Comparison of ENCODE assay signal across 12 cellular contexts in genomic region chr14:51564986-51565604, GRCh38.
DNase-seq lines count a peak whose midpoint lies in the region; ATAC-seq, FAIRE-seq and TF ChIP-seq lines count a peak whose summit lies in the region.
"Had no signal": no experiment of that assay in that cellular context is flagged by ENCODE, and none has a peak within 500 bp of the region (broad histone marks: within the 10 kb centered on the region; RNA-seq: fewer than 3 reads in every experiment).

No MANE protein-coding gene starts in this region.

- peaks cover 54% of the 10 kb centered on the region for H3K4me1 Mint-ChIP-seq in astrocyte (ENCODE audit: low read depth, unreplicated experiment)
- peaks cover 36% of the 10 kb centered on the region for H3K4me1 Mint-ChIP-seq in CD8-positive, alpha-beta T cell (ENCODE audit: low read depth)

- H3K27me3 Mint-ChIP-seq in astrocyte (ENCODE audit: low read depth, unreplicated experiment): no peaks in the 10 kb centered on the region
- H3K27me3 Mint-ChIP-seq in CD8-positive, alpha-beta T cell (ENCODE audit: low read depth): no peaks in the 10 kb centered on the region

- no peaks in the 10 kb centered on the region for H3K36me3 ChIP-seq in astrocyte (ENCODE audit: insufficient read depth, low read length)
- no peaks in the 10 kb centered on the region for H3K36me3 ChIP-seq in CD8-positive, alpha-beta T cell (ENCODE audit: insufficient read depth, low read length)

- no peak for ATAC-seq in HG03354 (IDR thresholded peaks at IDR 0.05; ENCODE audit: poor library complexity, severe bottlenecking, unreplicated experiment)
- no peak for ATAC-seq in CD8-positive, alpha-beta T cell
- ATAC-seq: naive thymus-derived CD4-positive, alpha-beta T cell; psoas muscle had no signal

- intact Hi-C loops in dorsolateral prefrontal cortex (cut with DNase I): no loop called here
- intact Hi-C loops in CD8-positive, alpha-beta T cell (cut with DNase I, micrococcal nuclease): loop anchor here in 1 of 2 experiments (2.0 kb wide), 1 partner anchor 86 kb away; the partner anchor contains the start of gene FRMD6

- H3K9me3 Mint-ChIP-seq in astrocyte (ENCODE audit: unreplicated experiment): peaks cover 3% of the 10 kb centered on the region
- H3K9me3 Mint-ChIP-seq in CD8-positive, alpha-beta T cell: no peaks in the 10 kb centered on the region
- H3K9me3 Mint-ChIP-seq: naive thymus-derived CD4-positive, alpha-beta T cell had no signal

- POLR2A ChIA-PET in CD8-positive, alpha-beta T cell (lab: Charles Lee): no interaction called here

- H3K4me3 ChIP-seq in astrocyte (ENCODE audit: insufficient read depth, low read depth, low read length) (no peak overlapping the region), dorsolateral prefrontal cortex (no peak overlapping the region)
- no peak overlapping the region for H3K4me3 ChIP-seq in CD8-positive, alpha-beta T cell (ENCODE audit: low read depth, low read length)
- H3K4me3 ChIP-seq: psoas muscle had no signal

- H3K27me3 ChIP-seq in astrocyte (ENCODE audit: insufficient read depth, low read length): no peaks in the 10 kb centered on the region
- no peaks in the 10 kb centered on the region for H3K27me3 ChIP-seq in dorsolateral prefrontal cortex
- H3K27me3 ChIP-seq in CD8-positive, alpha-beta T cell (ENCODE audit: insufficient read depth, low read length): no peaks in the 10 kb centered on the region

- H3K9ac ChIP-seq in astrocyte (ENCODE audit: low read length): no peak overlapping the region

- no peaks in the 10 kb centered on the region for H3K79me2 ChIP-seq in astrocyte (ENCODE audit: insufficient read depth, low read length)

- H3K4me2 ChIP-seq in astrocyte (ENCODE audit: low read length): no peak overlapping the region

- H3K4me1 ChIP-seq in astrocyte (ENCODE audit: insufficient read depth, low read length): peaks cover 11% of the 10 kb centered on the region
- peaks cover 28% of the 10 kb centered on the region for H3K4me1 ChIP-seq in CD8-positive, alpha-beta T cell (ENCODE audit: insufficient read depth, low read length)
- H3K4me1 ChIP-seq: psoas muscle had no signal

- CTCF ChIA-PET in CD8-positive, alpha-beta T cell (lab: Charles Lee): interaction anchor here (1.2 to 1.7 kb wide), 3 partner anchors 10 to 215 kb away, joined by 3 to 5 read pairs (median 4); no protein-coding TSS in a partner anchor

- peak; percentile 23 for FAIRE-seq in astrocyte (lab: Jason Lieb, UNC)
- FAIRE-seq: H54 had no signal

- H3K27ac ChIP-seq in astrocyte (ENCODE audit: low read depth, low read length) (no peak overlapping the region), dorsolateral prefrontal cortex (no peak overlapping the region)
- no peak overlapping the region for H3K27ac ChIP-seq in CD8-positive, alpha-beta T cell (ENCODE audit: low read depth, low read length)
- H3K27ac ChIP-seq: psoas muscle had no signal

- peak overlapping the region; percentile 77 for H3K27ac Mint-ChIP-seq in astrocyte (ENCODE audit: unreplicated experiment)
- no peak overlapping the region for H3K27ac Mint-ChIP-seq in CD8-positive, alpha-beta T cell

- no peak overlapping the region for H2AFZ ChIP-seq in astrocyte (ENCODE audit: low read depth, low read length)

- no peaks in the 10 kb centered on the region for H3K9me3 ChIP-seq in astrocyte (ENCODE audit: insufficient read depth, low read depth, low read length)
- no peaks in the 10 kb centered on the region for H3K9me3 ChIP-seq in CD8-positive, alpha-beta T cell (ENCODE audit: low read length)
- H3K9me3 ChIP-seq: psoas muscle had no signal

- H3K4me3 Mint-ChIP-seq in astrocyte (ENCODE audit: unreplicated experiment): no peak overlapping the region
- no peak overlapping the region for H3K4me3 Mint-ChIP-seq in CD8-positive, alpha-beta T cell

- H3K36me3 Mint-ChIP-seq in astrocyte (ENCODE audit: low read depth, unreplicated experiment): peaks cover 10% of the 10 kb centered on the region
- no peaks in the 10 kb centered on the region for H3K36me3 Mint-ChIP-seq in CD8-positive, alpha-beta T cell
- H3K36me3 Mint-ChIP-seq: naive thymus-derived CD4-positive, alpha-beta T cell had no signal

- no peaks in the 10 kb centered on the region for H4K20me1 ChIP-seq in astrocyte (ENCODE audit: insufficient read depth, low read length)

- TF ChIP-seq CTCF in astrocyte (IDR thresholded peaks at IDR 0.05; ENCODE audit: insufficient read depth, low read depth, low read length) (no peak), dorsolateral prefrontal cortex (IDR thresholded peaks at IDR 0.05 in 54 of 56, conservative IDR thresholded peaks at IDR 0.05 in 2 of 56; ENCODE audit: low read depth in 1 of 56, partially characterized antibody in 56 of 56) (no peak)
- no peak for TF ChIP-seq CTCF in CD8-positive, alpha-beta T cell (IDR thresholded peaks at IDR 0.05)

- DNase-seq in AG08395 (ENCODE audit: low spot score) (peak; percentile 25), HT-29 (ENCODE audit: low spot score) (peak; percentile 50), astrocyte (ENCODE audit: low read depth) (no peak), left kidney (ENCODE audit: low read depth, low spot score) (peak; percentile 48), dorsolateral prefrontal cortex (no peak)
- no peak for DNase-seq in activated CD4-positive, alpha-beta T cell treated with anti-CD3 and anti-CD28 coated beads, Interleukin-2, amount 50 U/mL, for 1 hour
- DNase-seq in CD8-positive, alpha-beta T cell: no peak
- DNase-seq: amygdala; naive thymus-derived CD4-positive, alpha-beta T cell; psoas muscle had no signal

Comparison
In these comparisons a context has a peak if more than half of its experiments do, and no peak if none do; other contexts are left out.
1. DNase-seq: peak in AG08395 (single experiment), HT-29 (single experiment) and left kidney (single experiment); none in astrocyte (single experiment), dorsolateral prefrontal cortex (0 of 10), activated CD4-positive, alpha-beta T cell treated with anti-CD3 and anti-CD28 coated beads, Interleukin-2, amount 50 U/mL, for 1 hour (single experiment) and CD8-positive, alpha-beta T cell (0 of 7).